9 cellular contexts compared by ENCODE assay signal in genomic region chr1:161139765-161140164, GRCh38. TPM values are rescaled to one million over a fixed set of nuclear protein-coding genes. Genes with fewer than 3 reads are reported as not detected.
A peak's percentile ranks its signal among the peaks of the same experiment; 100 is the strongest.
DNase-seq lines count a peak whose midpoint lies in the region; ATAC-seq and TF ChIP-seq lines count a peak whose summit lies in the region.
"Had no signal": no experiment of that assay in that cellular context is flagged by ENCODE, and none has a peak within 500 bp of the region (broad histone marks: within the 10 kb centered on the region; RNA-seq: fewer than 3 reads in every experiment).

No MANE protein-coding gene starts in this region.

- no peaks in the 10 kb centered on the region for H3K36me3 ChIP-seq in heart left ventricle
- H3K36me3 ChIP-seq in heart right ventricle: peaks cover 0 to 6% (median 0%) of the 10 kb centered on the region in 9 donors
- no peaks in the 10 kb centered on the region for H3K36me3 ChIP-seq in suprapubic skin

- H3K4me3 ChIP-seq in heart left ventricle (no peak overlapping the region), heart right ventricle (no peak overlapping the region), suprapubic skin (no peak overlapping the region)

- no peak for TF ChIP-seq EP300 in suprapubic skin (IDR thresholded peaks at IDR 0.05)

- H3K27ac ChIP-seq in heart left ventricle: no peak overlapping the region
- no peak overlapping the region for H3K27ac ChIP-seq in heart right ventricle
- no peak overlapping the region for H3K27ac ChIP-seq in suprapubic skin

- H3K4me1 ChIP-seq in heart left ventricle (peaks cover 0 to 33% (median 0%) of the 10 kb centered on the region in 12 donors), heart right ventricle (peaks cover 0 to 36% (median 8%) of the 10 kb centered on the region in 9 donors), suprapubic skin (no peaks in the 10 kb centered on the region)

- H3K9me3 ChIP-seq in heart left ventricle (no peaks in the 10 kb centered on the region), heart right ventricle (no peaks in the 10 kb centered on the region), suprapubic skin (no peaks in the 10 kb centered on the region)

- DNase-seq in heart left ventricle (peak in 1 of 5 donors; percentile 39), left ventricle myocardium superior (no peak), NCI-H1105 treated with DMSO at 0.1 percent for 48 hours (lab: John Stamatoyannopoulos, UW) (peak; percentile 59), heart right ventricle (peak in 1 of 2 donors; percentile 51), suprapubic skin (ENCODE audit: low spot score in 2 of 2) (no peak), cerebellum (ENCODE audit: low spot score) (no peak)
- DNase-seq in activated CD4-positive, alpha-beta T cell treated with anti-CD3 and anti-CD28 coated beads, Interleukin-2, amount 50 U/mL, for 48 hours: peak; percentile 28 to 44
- DNase-seq: activated naive CD8-positive, alpha-beta T cell treated with anti-CD3 and anti-CD28 coated beads, Interleukin-2, amount 10 ng/mL, durations not matched to agents 7 days and 5 days had no signal

- intact Hi-C loops in heart left ventricle (cut with DNase I): loop anchor here in 7 of 10 donors (5.0 to 10.0 kb wide), 4 partner anchors 95 to 465 kb away; partner anchors contain the start of gene USF1 (in 3 of the 7)
- intact Hi-C loops in left ventricle myocardium superior (cut with micrococcal nuclease): no loop called here
- intact Hi-C loops in heart right ventricle (cut with DNase I): loop anchor here in 6 of 10 donors (5.0 to 10.0 kb wide), 3 partner anchors 142 to 147 kb away; no protein-coding TSS in a partner anchor

- 37 to 50% (median 43%) methylated on average over 1 of the region's 1 CpG for whole genome bisulfite sequencing in heart left ventricle, 4 donors
- WGBS in heart right ventricle, 2 donors: 38 to 46% methylated on average over 1 of the region's 1 CpG
- WGBS in suprapubic skin: 25% methylated on average over 1 of the region's 1 CpG

- ATAC-seq in heart left ventricle: peak in 1 of 4 donors; percentile 49
- no peak for ATAC-seq in left ventricle myocardium superior
- ATAC-seq in heart right ventricle: peak in 2 of 8 donors; percentile 44 to 51
- no peak for ATAC-seq in HG03469 (IDR thresholded peaks at IDR 0.05; ENCODE audit: unreplicated experiment)

- no peaks in the 10 kb centered on the region for H3K27me3 ChIP-seq in heart left ventricle
- no peaks in the 10 kb centered on the region for H3K27me3 ChIP-seq in heart right ventricle
- no peaks in the 10 kb centered on the region for H3K27me3 ChIP-seq in suprapubic skin

- TF ChIP-seq POLR2A in heart left ventricle (IDR thresholded peaks at IDR 0.05) (no peak), suprapubic skin (IDR thresholded peaks at IDR 0.05) (no peak)

- TF ChIP-seq CTCF in heart left ventricle (IDR thresholded peaks at IDR 0.05) (peak in 11 of 12 donors; percentile 20 to 65 (median 52)), heart right ventricle (IDR thresholded peaks at IDR 0.05) (peak in 8 of 9 donors; percentile 22 to 65 (median 61)), suprapubic skin (IDR thresholded peaks at IDR 0.05) (peak; percentile 29 to 31)

RNA-seq across cellular contexts. Expression of gene DEDD, which starts 7.3 kb away (rescaled TPM):
- total RNA-seq in heart left ventricle: 10 to 100 TPM; 20.8 to 36.0 (median 26.5) TPM
- polyA plus RNA-seq in heart left ventricle: 10 to 100 TPM; 13.8 to 38.8 TPM
- total RNA-seq in left ventricle myocardium superior: 29.3 TPM
- total RNA-seq in heart right ventricle: 10 to 100 TPM; 21.7 to 33.0 (median 26.3) TPM
- polyA plus RNA-seq in heart right ventricle: 10 to 100 TPM; 19.7 to 27.2 TPM
- total RNA-seq in suprapubic skin: 10 to 100 TPM; 24.4 to 47.0 (median 36.6) TPM
- 17.2 TPM for total RNA-seq in cerebellum

RNA-seq across cellular contexts. Expression of gene UFC1, which starts 14.0 kb away (rescaled TPM):
- 10 to 100 TPM; 54.4 to 86.9 (median 73.2) TPM for total RNA-seq in heart left ventricle
- polyA plus RNA-seq in heart left ventricle: 100 to 1,000 TPM in 1 of 2 donors, 10 to 100 TPM in 1; 60.7 to 131 TPM
- 78.0 TPM for total RNA-seq in left ventricle myocardium superior
- total RNA-seq in heart right ventricle: 10 to 100 TPM; 63.9 to 88.3 (median 74.9) TPM
- polyA plus RNA-seq in heart right ventricle: 100 to 1,000 TPM in 1 of 2 donors, 10 to 100 TPM in 1; 43.0 to 142 TPM
- 10 to 100 TPM; 44.2 to 98.8 (median 80.2) TPM for total RNA-seq in suprapubic skin
- total RNA-seq in cerebellum: 55.3 TPM

RNA-seq across cellular contexts. Expression of gene USP21, which starts 19.5 kb away (rescaled TPM):
- total RNA-seq in heart left ventricle (10 to 100 TPM; 12.3 to 20.0 (median 14.6) TPM), left ventricle myocardium superior (22.9 TPM), heart right ventricle (10 to 100 TPM in 9 of 10 donors, 1 to 10 TPM in 1; 8.8 to 24.0 (median 14.7) TPM), suprapubic skin (10 to 100 TPM; 18.7 to 37.0 (median 28.8) TPM), cerebellum (15.5 TPM)
- polyA plus RNA-seq in heart left ventricle (10 to 100 TPM; 13.0 TPM), heart right ventricle (10 to 100 TPM; 13.2 to 22.4 TPM)

RNA-seq across cellular contexts. Expression of gene NIT1, which starts 21.9 kb away (rescaled TPM):
- total RNA-seq in heart left ventricle (10 to 100 TPM; 28.1 to 42.7 (median 34.7) TPM), left ventricle myocardium superior (33.0 TPM), heart right ventricle (10 to 100 TPM; 24.1 to 41.2 (median 33.4) TPM), suprapubic skin (10 to 100 TPM; 28.3 to 58.2 (median 39.6) TPM), cerebellum (25.0 TPM)
- polyA plus RNA-seq in heart left ventricle (10 to 100 TPM; 25.8 to 34.3 TPM), heart right ventricle (10 to 100 TPM; 28.5 to 30.6 TPM)

RNA-seq across cellular contexts. Expression of gene PFDN2, which starts 21.9 kb away (rescaled TPM):
- total RNA-seq in heart left ventricle (10 to 100 TPM; 38.3 to 59.1 (median 49.4) TPM), left ventricle myocardium superior (64.8 TPM), heart right ventricle (10 to 100 TPM; 44.6 to 78.7 (median 54.1) TPM), suprapubic skin (10 to 100 TPM; 21.3 to 33.9 (median 27.1) TPM), cerebellum (22.1 TPM)
- polyA plus RNA-seq in heart left ventricle (100 to 1,000 TPM; 162 to 234 TPM), heart right ventricle (100 to 1,000 TPM; 185 to 273 TPM)

Comparison
In these comparisons a context has a peak if more than half of its experiments do, and no peak if none do; other contexts are left out.
1. DNase-seq: peak in NCI-H1105 treated with DMSO at 0.1 percent for 48 hours (single experiment) and activated CD4-positive, alpha-beta T cell treated with anti-CD3 and anti-CD28 coated beads, Interleukin-2, amount 50 U/mL, for 48 hours (2 of 2); none in left ventricle myocardium superior (single experiment), suprapubic skin (0 of 2) and cerebellum (single experiment).
2. Peak in every context shown above with its lines, with median percentiles within 50 percentile points of each other: CTCF ChIP-seq.